8 cellular contexts compared by ENCODE assay signal in the genomic region with DNA sequence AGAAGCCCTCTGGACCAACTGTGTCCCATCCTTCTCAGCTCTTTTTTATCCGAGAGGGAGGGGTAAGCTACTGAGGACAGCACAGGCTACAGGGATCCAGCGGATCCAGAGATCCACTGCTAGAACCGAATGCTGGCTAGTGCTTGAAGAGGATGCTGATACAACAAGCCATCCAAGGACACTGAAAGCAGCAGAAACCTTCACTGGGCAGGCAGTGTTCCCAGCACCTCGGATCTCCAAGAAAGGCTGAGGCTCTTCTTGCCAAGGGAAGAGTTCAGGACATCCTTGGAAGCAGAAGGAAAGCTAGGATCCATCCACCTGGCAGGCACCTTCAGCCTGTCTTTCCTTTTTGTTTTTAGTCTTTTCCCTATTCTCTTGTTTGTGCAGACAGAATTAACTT.
"Had no signal": no experiment of that assay in that cellular context is flagged by ENCODE, and none has a peak within 500 bp of the region (broad histone marks: within the 10 kb centered on the region; RNA-seq: fewer than 3 reads in every experiment).

No MANE protein-coding gene starts in this region.

- H3K4me3 ChIP-seq: testis had no signal

- H3K27me3 ChIP-seq: testis had no signal

- H3K9me3 ChIP-seq: testis had no signal

- DNase-seq: activated CD4-positive, CD25-positive, alpha-beta regulatory T cell treated with anti-CD3 and anti-CD28 coated beads, Interleukin-2, amount 50 U/mL, for 72 hours; activated effector memory CD4-positive, alpha-beta T cell treated with Interleukin-2 at 50 U/mL for 16 hours; activated T-cell treated with anti-CD3 and anti-CD28 coated beads, Interleukin-2, amount 50 U/mL, for 24 hours; glutamatergic neuron had no signal

- H3K27ac ChIP-seq: epithelial cell of prostate, testis had no signal

- ATAC-seq: activated CD8-positive, alpha-beta memory T cell treated with anti-CD3 and anti-CD28 coated beads, Interleukin-2, amount 10 ng/mL, durations not matched to agents 7 days and 5 days; stimulated activated naive CD8-positive, alpha-beta T cell treated with anti-CD3 and anti-CD28 coated beads, Interleukin-15, amount 100 ng/mL, for 72 hours had no signal
